In the genomic region with DNA sequence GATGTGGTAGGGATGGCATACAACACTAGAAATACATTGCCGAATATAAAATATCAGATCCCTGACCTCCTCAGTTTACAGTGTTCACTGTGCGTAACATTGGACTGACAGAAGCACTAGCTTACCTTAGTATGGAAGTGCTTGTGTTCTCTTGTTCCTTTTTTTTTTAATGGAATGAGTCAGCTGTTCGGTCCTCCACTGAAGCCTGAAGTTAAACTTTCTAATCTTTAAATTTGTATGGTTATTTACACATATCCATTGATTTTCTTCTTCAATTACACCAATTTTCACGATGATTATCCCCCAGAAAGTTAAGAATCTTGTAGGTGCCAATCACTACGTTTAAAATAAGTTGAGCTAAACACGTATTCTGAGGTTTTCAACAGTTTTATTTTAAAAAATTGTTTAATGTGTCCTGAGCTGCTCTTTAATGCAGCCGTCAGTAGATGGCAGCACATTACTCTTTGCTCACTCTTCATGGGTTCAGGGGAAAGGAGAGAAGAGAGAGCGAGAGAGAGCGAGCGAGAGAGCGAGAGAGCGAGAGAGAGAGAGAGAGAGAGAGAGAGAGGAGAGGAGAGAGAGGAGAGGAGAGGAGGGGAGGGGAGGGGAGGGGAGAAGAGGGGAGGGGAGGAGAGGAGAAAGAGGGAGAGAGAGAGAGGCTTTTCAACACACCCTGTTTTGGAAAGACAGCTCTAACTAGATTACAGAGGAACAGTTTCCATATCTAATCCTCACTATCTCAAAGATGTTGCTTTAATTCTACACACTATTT, we compare ENCODE assay signal across 9 cellular contexts.
DNase-seq lines count a peak whose midpoint lies in the region; ATAC-seq, FAIRE-seq and TF ChIP-seq lines count a peak whose summit lies in the region.
"Had no signal": no experiment of that assay in that cellular context is flagged by ENCODE, and none has a peak within 500 bp of the region (broad histone marks: within the 10 kb centered on the region; RNA-seq: fewer than 3 reads in every experiment).

No MANE protein-coding gene starts in this region.

- H3K36me3 Mint-ChIP-seq in astrocyte (ENCODE audit: low read depth, unreplicated experiment): no peaks in the 10 kb centered on the region

- no peaks in the 10 kb centered on the region for H3K9me3 ChIP-seq in astrocyte (ENCODE audit: insufficient read depth, low read depth, low read length)
- H3K9me3 ChIP-seq in skeletal muscle satellite cell (replicated peaks; ENCODE audit: low read length): no peaks in the 10 kb centered on the region

- no peaks in the 10 kb centered on the region for H4K20me1 ChIP-seq in astrocyte (ENCODE audit: insufficient read depth, low read length)

- no peaks in the 10 kb centered on the region for H3K9me3 Mint-ChIP-seq in astrocyte (ENCODE audit: unreplicated experiment)

- peak overlapping the region; percentile 83 for H3K27ac Mint-ChIP-seq in astrocyte (ENCODE audit: unreplicated experiment)

- no peaks in the 10 kb centered on the region for H3K79me2 ChIP-seq in astrocyte (ENCODE audit: insufficient read depth, low read length)

- TF ChIP-seq CTCF in astrocyte (IDR thresholded peaks at IDR 0.05; ENCODE audit: insufficient read depth, low read depth, low read length): peak; percentile 71

- peaks cover 6% of the 10 kb centered on the region for H3K4me1 ChIP-seq in astrocyte (ENCODE audit: insufficient read depth, low read length)
- H3K4me1 ChIP-seq in skeletal muscle satellite cell (ENCODE audit: control insufficient read depth, insufficient read depth, low read length): peaks cover 18% of the 10 kb centered on the region

- peaks cover 3% of the 10 kb centered on the region for H3K4me1 Mint-ChIP-seq in astrocyte (ENCODE audit: low read depth, unreplicated experiment)

- H3K27me3 ChIP-seq in astrocyte (ENCODE audit: insufficient read depth, low read length) (peaks cover 15% of the 10 kb centered on the region), skeletal muscle satellite cell (ENCODE audit: control insufficient read depth, insufficient read depth, low read length) (no peaks in the 10 kb centered on the region)

- H3K4me3 ChIP-seq in astrocyte (ENCODE audit: insufficient read depth, low read depth, low read length): peak overlapping the region; percentile 27
- peak overlapping the region; percentile 58 for H3K4me3 ChIP-seq in skeletal muscle satellite cell (ENCODE audit: low read length)

- H3K36me3 ChIP-seq in astrocyte (ENCODE audit: insufficient read depth, low read length): no peaks in the 10 kb centered on the region
- no peaks in the 10 kb centered on the region for H3K36me3 ChIP-seq in skeletal muscle satellite cell (ENCODE audit: insufficient read depth, low read length)

- H3K4me3 Mint-ChIP-seq in astrocyte (ENCODE audit: unreplicated experiment): peak overlapping the region; percentile 0

- H3K4me2 ChIP-seq in astrocyte (ENCODE audit: low read length): peak overlapping the region; percentile 70
- H3K4me2 ChIP-seq in skeletal muscle satellite cell (ENCODE audit: low read length): peak overlapping the region; percentile 75

- no peak overlapping the region for H2AFZ ChIP-seq in astrocyte (ENCODE audit: low read depth, low read length)

- peak; percentile 89 for FAIRE-seq in astrocyte (lab: Jason Lieb, UNC)

- ATAC-seq in GM21717 (IDR thresholded peaks at IDR 0.05; ENCODE audit: unreplicated experiment): peak; percentile 82

- DNase-seq in Daoy (ENCODE audit: low read depth): peak; percentile 77
- peak; percentile 85 for DNase-seq in M059J (ENCODE audit: low read depth)
- peak; percentile 64 for DNase-seq in SW480 (ENCODE audit: low spot score)
- peak; percentile 71 for DNase-seq in astrocyte (ENCODE audit: low read depth)
- DNase-seq in hypothalamus (lab: John Stamatoyannopoulos, UW): peak in 34 of 51 donors; percentile 4 to 77 (median 42)
- no peak for DNase-seq in NCI-H187 treated with DMSO at 0.1 percent for 48 hours (lab: John Stamatoyannopoulos, UW)

- H3K9ac ChIP-seq in astrocyte (ENCODE audit: low read length) (peak overlapping the region; percentile 15), skeletal muscle satellite cell (ENCODE audit: low read depth, low read length) (peak overlapping the region; percentile 67)

- H3K27ac ChIP-seq in astrocyte (ENCODE audit: low read depth, low read length): no peak overlapping the region
- H3K27ac ChIP-seq: skin epidermis had no signal

- H3K27me3 Mint-ChIP-seq in astrocyte (ENCODE audit: low read depth, unreplicated experiment): no peaks in the 10 kb centered on the region
